ENCODE assay signal across 20 cellular contexts in the genomic region with DNA sequence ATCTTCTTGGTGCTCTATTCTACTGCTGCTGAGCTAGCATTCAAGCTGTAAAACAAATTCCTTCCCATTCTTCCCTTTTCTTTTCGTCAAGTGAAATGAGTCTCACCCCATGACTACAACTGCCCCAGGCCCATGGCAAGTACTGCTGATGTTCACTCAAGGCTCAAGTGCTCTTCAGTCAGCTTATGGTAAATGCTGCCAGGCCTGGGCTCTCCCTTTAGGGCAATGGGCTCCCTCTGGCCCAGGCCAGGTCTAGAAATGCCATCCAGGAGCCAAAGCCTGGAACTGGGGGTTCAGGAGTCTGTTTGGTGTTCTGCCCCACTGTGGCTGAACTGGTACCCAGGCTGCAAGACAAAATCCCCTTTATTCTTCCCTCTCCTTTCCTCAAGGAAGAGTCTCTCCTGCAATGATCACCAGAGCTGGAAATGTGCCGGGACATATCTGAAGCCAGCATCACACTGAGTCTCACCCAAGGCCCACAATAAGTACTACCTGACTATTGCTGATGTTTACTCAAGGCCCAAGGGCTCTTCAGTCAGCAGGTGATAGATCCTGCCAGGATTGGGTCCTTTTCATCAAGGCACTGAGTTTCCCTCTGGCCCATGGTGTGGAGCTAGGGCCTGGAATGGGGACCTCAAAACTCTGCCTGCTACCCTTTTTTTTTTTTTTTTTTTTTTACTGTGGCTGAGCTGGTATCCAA.
"Had no signal": no experiment of that assay in that cellular context is flagged by ENCODE, and none has a peak within 500 bp of the region (broad histone marks: within the 10 kb centered on the region; RNA-seq: fewer than 3 reads in every experiment).

No MANE protein-coding gene starts in this region.

- H2AFZ ChIP-seq: neural progenitor cell had no signal

- DNase-seq: activated CD4-positive, alpha-beta T cell treated with anti-CD3 and anti-CD28 coated beads, Interleukin-2, amount 50 U/mL, for 48 hours; activated gamma-delta T cell; cerebellar nuclear complex; cortex of kidney; hypothalamus; left ventricle myocardium inferior; mucosa of descending colon; naive B cell; stimulated activated CD4-positive, alpha-beta T cell treated with anti-CD3 and anti-CD28 coated beads, Interleukin-12 subunit alpha, Interleukin-12 subunit beta, amount 100 ng/mL, for 4 hours; stimulated activated CD4-positive, alpha-beta T cell treated with anti-CD3 and anti-CD28 coated beads, Interleukin-1b, Interleukin-23, amount 100 ng/mL, for 48 hours; stimulated activated CD8-positive, alpha-beta memory T cell treated with anti-CD3 and anti-CD28 coated beads, Interleukin-4, amount 100 ng/mL, for 48 hours; stimulated activated naive CD4-positive, alpha-beta T cell; thyroid gland had no signal

- H3K4me2 ChIP-seq: neural progenitor cell had no signal

- FAIRE-seq: frontal cortex, keratinocyte, urothelium cell line had no signal

- H3K9ac ChIP-seq: neural progenitor cell had no signal

- H3K36me3 ChIP-seq: ascending aorta, breast epithelium, left ventricle myocardium inferior, neural progenitor cell, right atrium auricular region, thyroid gland had no signal

- H3K4me1 ChIP-seq: ascending aorta, breast epithelium, left ventricle myocardium inferior, right atrium auricular region, thyroid gland had no signal

- H3K27me3 ChIP-seq: ascending aorta, breast epithelium, neural progenitor cell, right atrium auricular region, thyroid gland had no signal

- H3K4me3 ChIP-seq: ascending aorta, breast epithelium, left ventricle myocardium inferior, mucosa of descending colon, neural progenitor cell, right atrium auricular region, thyroid gland had no signal

- H3K9me3 ChIP-seq: ascending aorta, breast epithelium, left ventricle myocardium inferior, mucosa of descending colon, right atrium auricular region, thyroid gland had no signal

- H3K27ac ChIP-seq: ascending aorta, breast epithelium, left ventricle myocardium inferior, neural progenitor cell, right atrium auricular region, thyroid gland had no signal
